In the genomic region with DNA sequence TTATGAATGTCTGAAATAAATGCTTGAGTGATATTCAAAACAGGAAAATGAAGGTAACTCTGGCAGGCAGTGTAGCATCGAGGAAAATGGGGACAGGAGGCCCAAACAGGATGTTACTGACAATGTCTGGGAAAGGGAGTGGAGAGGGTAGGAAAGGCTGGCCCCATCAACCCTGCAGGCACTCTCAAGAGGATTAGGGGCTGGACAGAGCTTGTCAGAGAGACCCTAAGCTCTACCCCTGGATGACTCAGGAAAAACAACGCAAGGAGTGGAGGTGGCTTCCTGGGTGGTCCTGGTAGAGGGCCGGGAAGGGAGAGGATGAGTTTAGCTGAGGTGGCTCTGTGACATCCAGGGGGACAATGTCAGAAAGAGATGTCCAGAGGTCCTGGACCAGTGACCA, we compare ENCODE assay signal across 27 cellular contexts.
DNase-seq lines count a peak whose midpoint lies in the region; ATAC-seq and TF ChIP-seq lines count a peak whose summit lies in the region.
"Had no signal": no experiment of that assay in that cellular context is flagged by ENCODE, and none has a peak within 500 bp of the region (broad histone marks: within the 10 kb centered on the region; RNA-seq: fewer than 3 reads in every experiment).

No MANE protein-coding gene starts in this region.

- no peak overlapping the region for H2BK120ac ChIP-seq in mesendoderm (ENCODE audit: low read depth, low read length)

- no peaks in the 10 kb centered on the region for H3K79me2 ChIP-seq in mesendoderm (ENCODE audit: control insufficient read depth, insufficient read depth, low read length)

- peaks cover 12% of the 10 kb centered on the region for H3K4me1 Mint-ChIP-seq in T-helper 17 cell
- H3K4me1 Mint-ChIP-seq in stimulated activated effector memory CD8-positive, alpha-beta T cell treated with anti-CD3 and anti-CD28 coated beads, Interleukin-12 subunit alpha, Interleukin-12 subunit beta, amount 100 ng/mL, for 72 hours = peaks cover 10% of the 10 kb centered on the region
- peaks cover 5% of the 10 kb centered on the region for H3K4me1 Mint-ChIP-seq in CD8-positive, alpha-beta T cell (ENCODE audit: low read depth)
- H3K4me1 Mint-ChIP-seq: activated naive CD8-positive, alpha-beta T cell treated with anti-CD3 and anti-CD28 coated beads, Interleukin-2, amount 10 ng/mL, durations not matched to agents 7 days and 5 days; CD14-positive monocyte had no signal

- DNase-seq in DMS53 (lab: John Stamatoyannopoulos, UW) (peak; percentile 7), DMS53 treated with DMSO at 0.1 percent for 48 hours (lab: John Stamatoyannopoulos, UW; ENCODE audit: unreplicated experiment) (no peak), T-helper 17 cell (no peak), mesendoderm (peak; percentile 30), NCI-H446 treated with DMSO at 0.1 percent for 48 hours (lab: John Stamatoyannopoulos, UW) (no peak), activated T-cell treated with anti-CD3 and anti-CD28 coated beads for 4 hours (no peak)
- DNase-seq in stimulated activated effector memory CD8-positive, alpha-beta T cell treated with anti-CD3 and anti-CD28 coated beads, Interleukin-12 subunit alpha, Interleukin-12 subunit beta, amount 100 ng/mL, for 72 hours (ENCODE audit: low spot score in 2 of 2) = no peak
- DNase-seq in CD8-positive, alpha-beta T cell = no peak
- DNase-seq: activated CD4-positive, alpha-beta T cell treated with anti-CD3 and anti-CD28 coated beads for 48 hours; activated effector memory CD4-positive, alpha-beta T cell treated with anti-CD3 and anti-CD28 coated beads, Interleukin-2, amount 50 U/mL, for 16 hours; activated naive CD8-positive, alpha-beta T cell treated with anti-CD3 and anti-CD28 coated beads, Interleukin-2, amount 10 ng/mL, durations not matched to agents 7 days and 5 days; effector CD8-positive, alpha-beta T cell; erythroblast; HFFc6; IMR-90; NCI-H2107; NCI-H774; occipital lobe; Peyer's patch; stomach; tibial artery; WERI-Rb-1 had no signal

- no peak overlapping the region for H3K4me3 ChIP-seq in mesendoderm (ENCODE audit: low read length)
- no peak overlapping the region for H3K4me3 ChIP-seq in CD8-positive, alpha-beta T cell (ENCODE audit: low read depth, low read length)
- H3K4me3 ChIP-seq: ascending aorta, cardiac muscle cell, Peyer's patch, smooth muscle cell, stomach, tibial artery had no signal

- H3K4ac ChIP-seq in mesendoderm (ENCODE audit: low read depth, low read length) = no peak overlapping the region

- no peak overlapping the region for H3K27ac ChIP-seq in mesendoderm (ENCODE audit: low read depth, low read length)
- H3K27ac ChIP-seq in CD8-positive, alpha-beta T cell (ENCODE audit: low read depth, low read length) = no peak overlapping the region
- H3K27ac ChIP-seq: 22Rv1, ascending aorta, Peyer's patch, stomach, tibial artery, WERI-Rb-1 had no signal

- H2BK5ac ChIP-seq in mesendoderm (ENCODE audit: low read length) = no peak overlapping the region

- peaks cover 9% of the 10 kb centered on the region for H3K36me3 Mint-ChIP-seq in T-helper 17 cell (ENCODE audit: low read depth)
- no peaks in the 10 kb centered on the region for H3K36me3 Mint-ChIP-seq in stimulated activated effector memory CD8-positive, alpha-beta T cell treated with anti-CD3 and anti-CD28 coated beads, Interleukin-12 subunit alpha, Interleukin-12 subunit beta, amount 100 ng/mL, for 72 hours
- H3K36me3 Mint-ChIP-seq in CD8-positive, alpha-beta T cell = peaks cover 19% of the 10 kb centered on the region
- H3K36me3 Mint-ChIP-seq: activated naive CD8-positive, alpha-beta T cell treated with anti-CD3 and anti-CD28 coated beads, Interleukin-2, amount 10 ng/mL, durations not matched to agents 7 days and 5 days had no signal

- H3K4me2 ChIP-seq in mesendoderm (ENCODE audit: low read length) = no peak overlapping the region
- H3K4me2 ChIP-seq: smooth muscle cell had no signal

- no peak overlapping the region for H2BK15ac ChIP-seq in mesendoderm (replicated peaks; ENCODE audit: low read depth)

- peak overlapping the region; percentile 41 for H3K27ac Mint-ChIP-seq in T-helper 17 cell
- peak overlapping the region; percentile 36 for H3K27ac Mint-ChIP-seq in stimulated activated effector memory CD8-positive, alpha-beta T cell treated with anti-CD3 and anti-CD28 coated beads, Interleukin-12 subunit alpha, Interleukin-12 subunit beta, amount 100 ng/mL, for 72 hours
- H3K27ac Mint-ChIP-seq in CD8-positive, alpha-beta T cell = no peak overlapping the region
- H3K27ac Mint-ChIP-seq: activated naive CD8-positive, alpha-beta T cell treated with anti-CD3 and anti-CD28 coated beads, Interleukin-2, amount 10 ng/mL, durations not matched to agents 7 days and 5 days; HFFc6 had no signal

- peaks cover 6% of the 10 kb centered on the region for H3K9me3 Mint-ChIP-seq in stimulated activated effector memory CD8-positive, alpha-beta T cell treated with anti-CD3 and anti-CD28 coated beads, Interleukin-12 subunit alpha, Interleukin-12 subunit beta, amount 100 ng/mL, for 72 hours
- H3K9me3 Mint-ChIP-seq in CD8-positive, alpha-beta T cell = peaks cover 5% of the 10 kb centered on the region

- H3K79me1 ChIP-seq in mesendoderm (ENCODE audit: low read length) = no peaks in the 10 kb centered on the region

- H3K23ac ChIP-seq in mesendoderm (ENCODE audit: low read length) = no peak overlapping the region

- H3K4me3 Mint-ChIP-seq in T-helper 17 cell = no peak overlapping the region
- H3K4me3 Mint-ChIP-seq in stimulated activated effector memory CD8-positive, alpha-beta T cell treated with anti-CD3 and anti-CD28 coated beads, Interleukin-12 subunit alpha, Interleukin-12 subunit beta, amount 100 ng/mL, for 72 hours = no peak overlapping the region
- no peak overlapping the region for H3K4me3 Mint-ChIP-seq in CD8-positive, alpha-beta T cell
- H3K4me3 Mint-ChIP-seq: activated naive CD8-positive, alpha-beta T cell treated with anti-CD3 and anti-CD28 coated beads, Interleukin-2, amount 10 ng/mL, durations not matched to agents 7 days and 5 days; CD14-positive monocyte; HFFc6 had no signal

- no peak overlapping the region for H3K56ac ChIP-seq in mesendoderm (ENCODE audit: low read length)

- no CpG with 5 or more reads among the region's 3 CpGs for whole genome bisulfite sequencing in mesendoderm (ENCODE audit: extremely low coverage, insufficient coverage, low lambda C conversion rate)

- H4K8ac ChIP-seq in mesendoderm (ENCODE audit: low read depth, low read length) = no peak overlapping the region

- TF ChIP-seq CTCF in CD8-positive, alpha-beta T cell (IDR thresholded peaks at IDR 0.05) = no peak

- H3K4me1 ChIP-seq in mesendoderm (ENCODE audit: control insufficient read depth, low read depth, low read length) = no peaks in the 10 kb centered on the region
- H3K4me1 ChIP-seq in CD8-positive, alpha-beta T cell (ENCODE audit: insufficient read depth, low read length) = no peaks in the 10 kb centered on the region
- H3K4me1 ChIP-seq: Peyer's patch had no signal

- CTCF ChIA-PET in CD8-positive, alpha-beta T cell (lab: Charles Lee) = no interaction called here

- H3K9ac ChIP-seq in mesendoderm (ENCODE audit: low read length) = no peak overlapping the region

- no peaks in the 10 kb centered on the region for H3K36me3 ChIP-seq in mesendoderm (ENCODE audit: control insufficient read depth, insufficient read depth, low read length)
- H3K36me3 ChIP-seq in CD8-positive, alpha-beta T cell (ENCODE audit: insufficient read depth, low read length) = no peaks in the 10 kb centered on the region
- H3K36me3 ChIP-seq: cardiac muscle cell, Peyer's patch, WERI-Rb-1 had no signal

- no peak overlapping the region for H3K18ac ChIP-seq in mesendoderm (ENCODE audit: low read length)

- H4K5ac ChIP-seq in mesendoderm (ENCODE audit: low read length) = no peak overlapping the region

- intact Hi-C loops in CD8-positive, alpha-beta T cell (cut with DNase I, micrococcal nuclease) = no loop called here

- no peaks in the 10 kb centered on the region for H3K27me3 Mint-ChIP-seq in T-helper 17 cell
- no peaks in the 10 kb centered on the region for H3K27me3 Mint-ChIP-seq in CD8-positive, alpha-beta T cell (ENCODE audit: low read depth)
- H3K27me3 Mint-ChIP-seq: activated naive CD8-positive, alpha-beta T cell treated with anti-CD3 and anti-CD28 coated beads, Interleukin-2, amount 10 ng/mL, durations not matched to agents 7 days and 5 days had no signal

- no peaks in the 10 kb centered on the region for H3K9me3 ChIP-seq in T-helper 17 cell (ENCODE audit: control insufficient read depth, low read length, poor library complexity, severe bottlenecking)
- H3K9me3 ChIP-seq in CD8-positive, alpha-beta T cell (ENCODE audit: low read length) = no peaks in the 10 kb centered on the region
- H3K9me3 ChIP-seq: Peyer's patch, tibial artery had no signal

- POLR2A ChIA-PET in CD8-positive, alpha-beta T cell (lab: Charles Lee) = no interaction called here

- no peak for ATAC-seq in T-helper 17 cell
- ATAC-seq in stimulated activated effector memory CD8-positive, alpha-beta T cell treated with anti-CD3 and anti-CD28 coated beads, Interleukin-12 subunit alpha, Interleukin-12 subunit beta, amount 100 ng/mL, for 72 hours = no peak
- no peak for ATAC-seq in CD8-positive, alpha-beta T cell

- H2AK5ac ChIP-seq in mesendoderm (ENCODE audit: low read length) = no peak overlapping the region

- H3K27me3 ChIP-seq in mesendoderm (ENCODE audit: insufficient read depth, low read length, poor library complexity) = no peaks in the 10 kb centered on the region
- H3K27me3 ChIP-seq in CD8-positive, alpha-beta T cell (ENCODE audit: insufficient read depth, low read length) = no peaks in the 10 kb centered on the region
- H3K27me3 ChIP-seq: ascending aorta, cardiac muscle cell, Peyer's patch, stomach, tibial artery had no signal

Comparison
In these comparisons a context has a peak if more than half of its experiments do, and no peak if none do; other contexts are left out.
1. DNase-seq: peak in DMS53 (single experiment) and mesendoderm (single experiment); none in DMS53 treated with DMSO at 0.1 percent for 48 hours (single experiment), T-helper 17 cell (0 of 3), stimulated activated effector memory CD8-positive, alpha-beta T cell treated with anti-CD3 and anti-CD28 coated beads, Interleukin-12 subunit alpha, Interleukin-12 subunit beta, amount 100 ng/mL, for 72 hours (0 of 2), CD8-positive, alpha-beta T cell (0 of 7), NCI-H446 treated with DMSO at 0.1 percent for 48 hours (single experiment) and activated T-cell treated with anti-CD3 and anti-CD28 coated beads for 4 hours (single experiment).